ENCODE assay signal across 7 cellular contexts in the genomic region with DNA sequence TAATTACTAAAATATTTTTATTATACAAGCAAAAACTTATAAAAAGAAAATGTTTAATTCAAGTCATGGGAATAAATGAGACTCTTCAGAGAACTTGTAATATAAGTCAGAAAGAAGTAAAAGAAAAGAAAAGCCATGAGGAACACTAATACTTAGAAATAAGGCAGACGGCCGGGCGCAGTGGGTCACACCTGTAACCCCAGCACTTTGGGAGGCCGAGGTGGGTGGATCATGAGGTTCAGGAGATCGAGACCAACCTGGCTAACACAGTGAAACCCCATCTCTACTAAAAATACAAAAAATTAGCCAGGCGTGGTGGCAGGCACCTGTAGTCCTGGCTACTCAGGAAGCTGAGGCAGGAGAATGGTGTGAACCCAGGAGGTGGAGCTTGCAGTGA.
A peak's percentile ranks its signal among the peaks of the same experiment; 100 is the strongest.
DNase-seq lines count a peak whose midpoint lies in the region; ATAC-seq and TF ChIP-seq lines count a peak whose summit lies in the region.
"Not testable (repeated sequence)": the region's sequence is repeated elsewhere in the genome, so short reads cannot be mapped to it uniquely, and the experiment has no call there.

No MANE protein-coding gene starts in this region.

- not testable (repeated sequence) for H2AK5ac ChIP-seq in trophoblast cell (ENCODE audit: low read length)

- H2BK12ac ChIP-seq in trophoblast cell (ENCODE audit: low read length): peak overlapping the region; percentile 98

- H3K27ac Mint-ChIP-seq in HFFc6: peak overlapping the region; percentile 48

- not testable (repeated sequence) for H3K79me2 ChIP-seq in hepatocyte; trophoblast cell (ENCODE audit: control insufficient read depth, insufficient read depth, low read length, poor library complexity)

- not testable (repeated sequence) for H3K9me3 ChIP-seq in SJCRH30 (replicated peaks); breast epithelium; gastroesophageal sphincter; hepatocyte (ENCODE audit: low read depth); trophoblast cell (ENCODE audit: insufficient read depth, low read depth, low read length); thyroid gland

- TF ChIP-seq POLR2A in breast epithelium (IDR thresholded peaks at IDR 0.05); gastroesophageal sphincter (IDR thresholded peaks at IDR 0.05); thyroid gland (IDR thresholded peaks at IDR 0.05): not testable (repeated sequence)

- not testable (repeated sequence) for H3K4ac ChIP-seq in trophoblast cell (ENCODE audit: low read depth, low read length)

- not testable (repeated sequence) for H3K9me2 ChIP-seq in hepatocyte (replicated peaks; ENCODE audit: insufficient read depth)

- H2BK120ac ChIP-seq in trophoblast cell (ENCODE audit: insufficient read depth, low read length, poor library complexity): peak overlapping the region; percentile 79

- not testable (repeated sequence) for H3K9ac ChIP-seq in trophoblast cell (ENCODE audit: low read length)

- H3K4me3 Mint-ChIP-seq in HFFc6: not testable (repeated sequence)

- DNase-seq in HFFc6; SJCRH30; breast epithelium (ENCODE audit: low spot score in 2 of 2); hepatocyte (ENCODE audit: low spot score); trophoblast cell; thyroid gland: not testable (repeated sequence)

- H3K79me1 ChIP-seq in trophoblast cell (ENCODE audit: low read length): peaks cover 17% of the 10 kb centered on the region

- not testable (repeated sequence) for H3K4me2 ChIP-seq in hepatocyte; trophoblast cell (ENCODE audit: low read length)

- H3K4me1 ChIP-seq in SJCRH30: peaks cover 14% of the 10 kb centered on the region
- not testable (repeated sequence) for H3K4me1 ChIP-seq in breast epithelium; gastroesophageal sphincter; hepatocyte (ENCODE audit: insufficient read depth); trophoblast cell (ENCODE audit: control insufficient read depth in 1 of 2, insufficient read depth in 2 of 2, low read length in 2 of 2); thyroid gland

- H3K23ac ChIP-seq in trophoblast cell (ENCODE audit: low read length): not testable (repeated sequence)

- H3K27me3 Mint-ChIP-seq in HFFc6 (ENCODE audit: insufficient read depth): not testable (repeated sequence)

- H3K9me3 Mint-ChIP-seq in HFFc6: not testable (repeated sequence)

- H3K36me3 ChIP-seq in SJCRH30; breast epithelium; gastroesophageal sphincter; hepatocyte (replicated peaks; ENCODE audit: insufficient read depth, low read depth); trophoblast cell (ENCODE audit: control insufficient read depth in 1 of 2, insufficient read depth in 2 of 2, low read length in 2 of 2); thyroid gland: not testable (repeated sequence)

- H4K20me1 ChIP-seq in hepatocyte (ENCODE audit: insufficient read depth, poor library complexity, severe bottlenecking): not testable (repeated sequence)

- TF ChIP-seq EP300 in gastroesophageal sphincter (IDR thresholded peaks at IDR 0.05): not testable (repeated sequence)

- peak overlapping the region; percentile 92 for H4K91ac ChIP-seq in trophoblast cell (ENCODE audit: low read depth, low read length)

- peaks cover 13% of the 10 kb centered on the region; the same call in 1 of the 2 replicates for H3K36me3 Mint-ChIP-seq in HFFc6 (ENCODE audit: low read depth)

- TF ChIP-seq CTCF in HFFc6 (IDR thresholded peaks at IDR 0.05); breast epithelium (IDR thresholded peaks at IDR 0.05); gastroesophageal sphincter (IDR thresholded peaks at IDR 0.05); hepatocyte (IDR thresholded peaks at IDR 0.05; ENCODE audit: poor library complexity); thyroid gland (IDR thresholded peaks at IDR 0.05): not testable (repeated sequence)

- not testable (repeated sequence) for H3K18ac ChIP-seq in trophoblast cell (ENCODE audit: low read length)

- peak overlapping the region; percentile 75 for H3K27ac ChIP-seq in SJCRH30
- peak overlapping the region; percentile 7 to 56 for H3K27ac ChIP-seq in breast epithelium
- peak overlapping the region; percentile 77 to 96 (median 84) for H3K27ac ChIP-seq in gastroesophageal sphincter
- H3K27ac ChIP-seq in hepatocyte: peak overlapping the region; percentile 77
- H3K27ac ChIP-seq in trophoblast cell (ENCODE audit: low read depth, low read length): not testable (repeated sequence)
- H3K27ac ChIP-seq in thyroid gland: peak overlapping the region; percentile 63 to 91 (median 71)

- 92 to 94% methylated on average over 6 of the region's 6 CpGs for WGBS in gastroesophageal sphincter (ENCODE audit: low coverage in 1 of 2), 2 donors
- WGBS in hepatocyte (ENCODE audit: low lambda C conversion rate, missing lambda C conversion rate): 98% methylated on average over 6 of the region's 6 CpGs
- no CpG with 5 or more reads among the region's 6 CpGs for WGBS in trophoblast cell (ENCODE audit: extremely low coverage, insufficient coverage, insufficient read length)
- WGBS in thyroid gland, 2 donors: 93% methylated on average over 6 of the region's 6 CpGs

- H3K27me3 ChIP-seq in SJCRH30; breast epithelium; gastroesophageal sphincter; hepatocyte; trophoblast cell (ENCODE audit: insufficient read depth, low read length); thyroid gland: not testable (repeated sequence)

- H3K4me3 ChIP-seq in SJCRH30; breast epithelium; gastroesophageal sphincter; hepatocyte; trophoblast cell (ENCODE audit: low read depth, low read length); thyroid gland (replicated peaks in 1 of 3): not testable (repeated sequence)

- peak overlapping the region; percentile 15 for H3K14ac ChIP-seq in trophoblast cell (ENCODE audit: low read length)

- not testable (repeated sequence) for ATAC-seq in gastroesophageal sphincter

- H3K4me1 Mint-ChIP-seq in HFFc6 (ENCODE audit: low read depth): peaks cover 52% of the 10 kb centered on the region

- not testable (repeated sequence) for H2AFZ ChIP-seq in hepatocyte; trophoblast cell (ENCODE audit: insufficient read depth, low read length, poor library complexity)

- peak overlapping the region; percentile 73 for H2BK5ac ChIP-seq in trophoblast cell (ENCODE audit: low read depth, low read length, poor library complexity)

- H4K12ac ChIP-seq in trophoblast cell (ENCODE audit: low read depth, low read length): not testable (repeated sequence)

- intact Hi-C loops in breast epithelium (cut with DNase I; ENCODE audit: low total_unique reads): loop anchor here (2.0 kb wide), 1 partner anchor 23 kb away; no protein-coding TSS in a partner anchor
- intact Hi-C loops in thyroid gland (cut with DNase I): not testable (repeated sequence)

- not testable (repeated sequence) for H4K8ac ChIP-seq in trophoblast cell (ENCODE audit: low read depth, low read length)
